ENCODE assay signal across 22 cellular contexts in the genomic region with DNA sequence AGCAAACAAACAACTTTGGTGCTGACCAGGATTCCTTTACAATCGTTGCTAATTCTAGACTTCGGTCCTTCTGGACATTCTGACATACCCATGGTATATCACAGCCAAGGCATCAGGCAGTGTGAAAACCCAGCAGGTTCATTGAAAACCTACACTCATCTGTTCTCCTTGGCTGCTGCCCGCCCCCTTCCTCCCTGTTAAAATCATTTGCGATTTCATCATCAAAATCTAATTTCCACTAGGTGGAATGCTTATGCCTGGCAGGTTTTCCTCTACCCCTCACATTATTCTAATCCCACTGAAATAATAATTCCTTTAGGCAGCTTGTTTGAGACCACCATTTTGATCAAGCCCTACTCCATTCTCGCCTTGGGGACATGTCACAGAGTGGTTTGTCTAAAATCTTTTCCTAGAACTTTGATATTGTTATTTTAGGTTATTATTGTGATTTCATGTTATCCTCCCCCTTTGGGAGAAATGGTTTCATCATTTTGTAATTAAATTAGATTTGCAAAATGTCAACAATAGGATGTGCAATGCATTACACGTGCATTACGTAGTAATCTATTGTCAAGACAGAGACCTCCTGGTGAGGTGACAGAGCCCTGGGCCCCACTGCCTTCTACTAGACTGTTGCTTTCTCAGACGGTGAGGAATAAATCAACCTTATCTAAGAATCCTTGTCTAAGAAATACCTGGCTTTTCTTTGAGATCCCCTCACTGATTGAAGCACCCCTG. TPM values are rescaled to one million over a fixed set of nuclear protein-coding genes. Genes with fewer than 3 reads are reported as not detected.
DNase-seq lines count a peak whose midpoint lies in the region; ATAC-seq, FAIRE-seq and TF ChIP-seq lines count a peak whose summit lies in the region.
"Had no signal": no experiment of that assay in that cellular context is flagged by ENCODE, and none has a peak within 500 bp of the region (broad histone marks: within the 10 kb centered on the region; RNA-seq: fewer than 3 reads in every experiment).

No MANE protein-coding gene starts in this region.

- no peak for TF ChIP-seq EP300 in SK-N-SH (IDR thresholded peaks at IDR 0.05; ENCODE audit: borderline replicate concordance in 1 of 2, low read depth in 1 of 2, low read length in 1 of 2)
- TF ChIP-seq EP300 in HepG2 (IDR thresholded peaks at IDR 0.05; ENCODE audit: low read depth in 2 of 2, low read length in 2 of 2), result no peak
- no peak for TF ChIP-seq EP300 in HepG2 (CRISPR knock-in tag; IDR thresholded peaks at IDR 0.05; ENCODE audit: borderline replicate concordance)
- TF ChIP-seq EP300 in esophagus muscularis mucosa (IDR thresholded peaks at IDR 0.05), result no peak

- TF ChIP-seq CTCF in SK-N-SH (IDR thresholded peaks at IDR 0.05), result no peak
- TF ChIP-seq CTCF in RWPE2 (IDR thresholded peaks at IDR 0.05; ENCODE audit: poor library complexity, severe bottlenecking), result no peak
- TF ChIP-seq CTCF in HepG2 (CRISPR knock-in tag; IDR thresholded peaks at IDR 0.05), result no peak
- TF ChIP-seq CTCF in spleen (IDR thresholded peaks at IDR 0.05 in 8 of 11, conservative IDR thresholded peaks at IDR 0.05 in 3 of 11), result no peak
- no peak for TF ChIP-seq CTCF in esophagus muscularis mucosa (IDR thresholded peaks at IDR 0.05)

- 75% methylated on average over 8 of the region's 8 CpGs for WGBS in SK-N-SH (ENCODE audit: low lambda C conversion rate)
- 81% methylated on average over 8 of the region's 8 CpGs for WGBS in HepG2 (ENCODE audit: low lambda C conversion rate)
- WGBS in spleen, 5 donors, result 87 to 94% (median 93%) methylated on average over 8 of the region's 8 CpGs
- WGBS in esophagus muscularis mucosa, result 87% methylated on average over 8 of the region's 8 CpGs

- CTCF ChIA-PET in SK-N-SH (lab: Yijun Ruan, JAX) (no interaction called here), HepG2 (lab: Yijun Ruan, JAX; ENCODE audit: low intra/inter-chr PET ratio, low total read pairs) (no interaction called here)

- no peak for DNase-seq in SK-N-SH
- peak; percentile 7 for DNase-seq in RWPE2 (ENCODE audit: low spot score)
- DNase-seq in HepG2 (ENCODE audit: low spot score), result no peak
- DNase-seq in spleen, result peak; percentile 9
- no peak for DNase-seq in esophagus muscularis mucosa (ENCODE audit: extremely low spot score)
- no peak for DNase-seq in stimulated activated naive CD8-positive, alpha-beta T cell treated with anti-CD3 and anti-CD28 coated beads, Interleukin-15, Interleukin-2, amounts not matched to agents 100 U/mL and 50 U/mL, for 24 hours
- DNase-seq: BE2C; CD4-positive, alpha-beta T cell; HCEC 1CT; MV-4-11; NCI-H1417 treated with DMSO at 0.1 percent for 48 hours; NCI-H1930; NCI-H2171; NCI-H446; NCI-H748 treated with DMSO at 0.1 percent for 48 hours; OCI-M1 had no signal

- H3K4me3 ChIP-seq in SK-N-SH (ENCODE audit: low read depth in 2 of 2, low read length in 1 of 2) (no peak overlapping the region), RWPE2 (ENCODE audit: severe bottlenecking) (no peak overlapping the region), HepG2 (replicated peaks in 1 of 3; ENCODE audit: insufficient read depth in 1 of 3, low read depth in 2 of 3, low read length in 3 of 3) (no peak overlapping the region), spleen (no peak overlapping the region), esophagus muscularis mucosa (no peak overlapping the region)

- no peak for FAIRE-seq in HepG2 (lab: Jason Lieb, UNC)
- FAIRE-seq: HTR-8/SVneo had no signal

- no peaks in the 10 kb centered on the region for H3K9me2 ChIP-seq in SK-N-SH

- no peak for TF ChIP-seq POLR2A in HepG2 (IDR thresholded peaks at IDR 0.05; ENCODE audit: insufficient read depth in 1 of 2, low read depth in 2 of 2, low read length in 2 of 2)
- TF ChIP-seq POLR2A in spleen (IDR thresholded peaks at IDR 0.05), result no peak
- TF ChIP-seq POLR2A in esophagus muscularis mucosa (IDR thresholded peaks at IDR 0.05; ENCODE audit: low read depth), result no peak

- intact Hi-C loops in HepG2 (cut with micrococcal nuclease; ENCODE audit: unreplicated experiment) (no loop called here), spleen (cut with DNase I; ENCODE audit: low total_unique reads) (no loop called here), esophagus muscularis mucosa (cut with DNase I) (no loop called here)

- no TSS peak for BruUV-seq in HepG2 (replicated peaks; lab: Mats Ljungman, UMichigan)

- H3K27ac ChIP-seq in SK-N-SH (ENCODE audit: low read depth in 2 of 2, low read length in 1 of 2) (no peak overlapping the region), RWPE2 (ENCODE audit: poor library complexity, severe bottlenecking) (no peak overlapping the region), HepG2 (ENCODE audit: extremely low read length, insufficient read depth, low read length) (no peak overlapping the region), spleen (no peak overlapping the region), esophagus muscularis mucosa (replicated peaks in 1 of 4) (no peak overlapping the region)
- H3K27ac ChIP-seq: 22Rv1, HL-60, RWPE1 had no signal

- in situ Hi-C loops in HepG2 (cut with HindIII; ENCODE audit: extremely low pct_ligation_motif_present, low pct_unique_long_range_greater_than_20kb), result no loop called here

- ATAC-seq in SK-N-SH treated with all-trans-retinoic acid at 6 μM for 48 hours (no peak), RWPE2 (ENCODE audit: low read depth) (no peak), HepG2 (no peak), GM18498 (IDR thresholded peaks at IDR 0.05; ENCODE audit: unreplicated experiment) (no peak)
- no peak for ATAC-seq in stimulated activated naive CD8-positive, alpha-beta T cell treated with anti-CD3 and anti-CD28 coated beads, Interleukin-15, Interleukin-2, amounts not matched to agents 100 U/mL and 50 U/mL, for 24 hours

- H3K27me3 ChIP-seq in SK-N-SH (ENCODE audit: insufficient read depth) (no peaks in the 10 kb centered on the region), RWPE2 (ENCODE audit: insufficient read depth, poor library complexity, severe bottlenecking) (no peaks in the 10 kb centered on the region), HepG2 (ENCODE audit: control insufficient read depth in 1 of 2, insufficient read depth in 2 of 2, low read length in 2 of 2) (no peaks in the 10 kb centered on the region), spleen (replicated peaks in 1 of 7) (no peaks in the 10 kb centered on the region), esophagus muscularis mucosa (no peaks in the 10 kb centered on the region)
- H3K27me3 ChIP-seq: BE2C had no signal

- no peak overlapping the region for H2AFZ ChIP-seq in SK-N-SH (ENCODE audit: low read depth)
- no peak overlapping the region for H2AFZ ChIP-seq in HepG2 (ENCODE audit: low read length)

- TF ChIP-seq RAD21 in SK-N-SH (IDR thresholded peaks at IDR 0.05; ENCODE audit: low read length), result no peak
- no peak for TF ChIP-seq RAD21 in HepG2 (CRISPR knock-in tag; IDR thresholded peaks at IDR 0.05)

- H3K4me1 ChIP-seq in SK-N-SH (ENCODE audit: control insufficient read depth in 1 of 2, insufficient read depth in 2 of 2, low read depth in 1 of 2, low read length in 1 of 2) (no peaks in the 10 kb centered on the region), RWPE2 (ENCODE audit: insufficient read depth, poor library complexity, severe bottlenecking) (peaks cover 18% of the 10 kb centered on the region), HepG2 (ENCODE audit: insufficient read depth, low read length) (peaks cover 21% of the 10 kb centered on the region), spleen (peaks cover 0 to 10% (median 0%) of the 10 kb centered on the region in 6 donors), esophagus muscularis mucosa (no peaks in the 10 kb centered on the region)
- H3K4me1 ChIP-seq: BE2C had no signal

- H3K36me3 ChIP-seq in SK-N-SH (replicated peaks in 1 of 2; ENCODE audit: control insufficient read depth in 1 of 2, insufficient read depth in 2 of 2, low read length in 1 of 2), result no peaks in the 10 kb centered on the region
- no peaks in the 10 kb centered on the region for H3K36me3 ChIP-seq in RWPE2 (ENCODE audit: low read depth)
- H3K36me3 ChIP-seq in HepG2 (replicated peaks in 1 of 2; ENCODE audit: control insufficient read depth in 1 of 2, insufficient read depth in 2 of 2, low read length in 2 of 2), result no peaks in the 10 kb centered on the region
- peaks cover 0 to 46% (median 17%) of the 10 kb centered on the region in 6 donors for H3K36me3 ChIP-seq in spleen
- peaks cover 7 to 42% (median 21%) of the 10 kb centered on the region in 4 donors for H3K36me3 ChIP-seq in esophagus muscularis mucosa
- H3K36me3 ChIP-seq: BE2C had no signal

- POLR2A ChIA-PET in SK-N-SH (lab: Yijun Ruan, JAX) (no interaction called here), HepG2 (lab: Yijun Ruan, JAX) (no interaction called here)

- H3K9me3 ChIP-seq in SK-N-SH (no peaks in the 10 kb centered on the region), RWPE2 (ENCODE audit: severe bottlenecking) (peaks cover 3% of the 10 kb centered on the region), HepG2 (ENCODE audit: low read length) (no peaks in the 10 kb centered on the region), spleen (no peaks in the 10 kb centered on the region), esophagus muscularis mucosa (no peaks in the 10 kb centered on the region)
- H3K9me3 ChIP-seq: BE2C had no signal

- H3K9ac ChIP-seq in SK-N-SH, result no peak overlapping the region
- H3K9ac ChIP-seq in HepG2 (ENCODE audit: insufficient read depth, low read depth, low read length), result no peak overlapping the region

- no peaks in the 10 kb centered on the region for H3F3A ChIP-seq in SK-N-SH (replicated peaks; ENCODE audit: insufficient read depth)

- no peaks in the 10 kb centered on the region for H3K79me2 ChIP-seq in SK-N-SH (ENCODE audit: insufficient read depth)
- no peaks in the 10 kb centered on the region for H3K79me2 ChIP-seq in HepG2 (ENCODE audit: insufficient read depth, low read length)

- H4K20me1 ChIP-seq in SK-N-SH (ENCODE audit: insufficient read depth), result no peaks in the 10 kb centered on the region
- no peaks in the 10 kb centered on the region for H4K20me1 ChIP-seq in HepG2 (ENCODE audit: insufficient read depth, low read length)

- H3K4me2 ChIP-seq in SK-N-SH (no peak overlapping the region), HepG2 (ENCODE audit: low read depth, low read length) (no peak overlapping the region)

RNA-seq across cellular contexts. Expression of a gene that starts 31.0 kb away (rescaled TPM):
- 0.20 and 0.23 TPM in 2 replicates for polyA plus RNA-seq in SK-N-SH (2012; rRNA removed)
- polyA plus RNA-seq in SK-N-SH (2012; cell fraction: cytosol; rRNA removed), result 0.10 and 0.21 TPM in 2 replicates
- 0.36 and 0.64 TPM in 2 replicates for polyA plus RNA-seq in SK-N-SH (2012; cell fraction: nucleus; rRNA removed)
- total RNA-seq in HepG2 (2016; rRNA removed; fragmentation: Illumina TruSeq; extraction: Trizol), result 0.40 and 0.42 TPM in 2 replicates
- total RNA-seq in HepG2 (2016; cell fraction: cytosol; rRNA removed; fragmentation: Illumina TruSeq; extraction: Trizol; ENCODE audit: low read depth), result 0.18 TPM in 1 of 2 replicates, not detected in the other
- 0.32 and 0.40 TPM in 2 replicates for total RNA-seq in HepG2 (2016; cell fraction: insoluble cytoplasmic fraction; rRNA removed; fragmentation: Illumina TruSeq; extraction: Trizol)
- 0.28 and 0.34 TPM in 2 replicates for total RNA-seq in HepG2 (2016; cell fraction: membrane; rRNA removed; fragmentation: Illumina TruSeq; extraction: Trizol)
- 0.47 and 0.50 TPM in 2 replicates for total RNA-seq in HepG2 (2016; cell fraction: nucleus; rRNA removed; fragmentation: Illumina TruSeq; extraction: Trizol)
- polyA plus RNA-seq in HepG2 (2011; rRNA removed), result 0.48 and 0.52 TPM in 2 replicates
- polyA plus RNA-seq in HepG2 (2011; cell fraction: cytosol; rRNA removed), result 0.38 and 0.47 TPM in 2 replicates
- polyA plus RNA-seq in HepG2 (2011; cell fraction: nucleus; rRNA removed), result 1.1 and 1.8 TPM in 2 replicates
- 0.42 and 0.52 TPM in 2 replicates for polyA plus RNA-seq in HepG2 (2012)
- 0.07 TPM in 1 of 2 replicates, not detected in the other for polyA plus RNA-seq in HepG2 (2016; cell fraction: cytosol; fragmentation: Illumina TruSeq; extraction: Trizol; ENCODE audit: low read depth)
- polyA plus RNA-seq in HepG2 (2016; cell fraction: insoluble cytoplasmic fraction; fragmentation: Illumina TruSeq; extraction: Trizol; ENCODE audit: low read depth), result 0.32 and 0.34 TPM in 2 replicates
- 0.09 and 0.24 TPM in 2 replicates for polyA plus RNA-seq in HepG2 (2016; cell fraction: membrane; fragmentation: Illumina TruSeq; extraction: Trizol; ENCODE audit: low read depth)
- polyA plus RNA-seq in HepG2 (2016; cell fraction: nucleus; fragmentation: Illumina TruSeq; extraction: Trizol; ENCODE audit: insufficient read depth, low read depth), result 0.92 and 1.1 TPM in 2 replicates
- polyA minus RNA-seq in HepG2 (2011; rRNA and poly(A)+ RNA removed; ENCODE audit: low replicate concordance), result 0.14 and 0.48 TPM in 2 replicates
- polyA minus RNA-seq in HepG2 (2011; cell fraction: cytosol; rRNA and poly(A)+ RNA removed), result 0.26 TPM in 1 of 2 replicates, not detected in the other
- polyA minus RNA-seq in HepG2 (2011; cell fraction: nucleus; rRNA and poly(A)+ RNA removed), result 0.50 and 0.52 TPM in 2 replicates
- 1 to 10 TPM; 2.7 to 5.3 (median 4.1) TPM for total RNA-seq in spleen
- polyA plus RNA-seq in spleen, result 1 to 10 TPM; 1.2 to 2.0 (median 1.9) TPM
- 1 to 10 TPM; 1.2 to 1.7 (median 1.6) TPM for total RNA-seq in esophagus muscularis mucosa

Comparison
In these comparisons a context has a peak if more than half of its experiments do, and no peak if none do; other contexts are left out.
1. DNase-seq: peak in RWPE2 (single experiment) and spleen (single experiment); none in SK-N-SH (single experiment), HepG2 (single experiment), esophagus muscularis mucosa (single experiment) and stimulated activated naive CD8-positive, alpha-beta T cell treated with anti-CD3 and anti-CD28 coated beads, Interleukin-15, Interleukin-2, amounts not matched to agents 100 U/mL and 50 U/mL, for 24 hours (single experiment).